15 cellular contexts compared by ENCODE assay signal in genomic region chr10:124228451-124228850, GRCh38.
"Had no signal": no experiment of that assay in that cellular context is flagged by ENCODE, and none has a peak within 500 bp of the region (broad histone marks: within the 10 kb centered on the region; RNA-seq: fewer than 3 reads in every experiment).

No MANE protein-coding gene starts in this region.

- H3K79me2 ChIP-seq: parathyroid adenoma had no signal

- H3K27me3 ChIP-seq: cardiac muscle cell, spleen, tibial nerve, uterus had no signal

- DNase-seq: amniotic stem cell; mesenchymal stem cell; mucosa of descending colon; naive B cell; retina; spleen; stimulated activated naive CD4-positive, alpha-beta T cell treated with Interleukin-2 at 50 U/mL for 16 hours; SW 1271; uterus; WERI-Rb-1 had no signal

- H2AFZ ChIP-seq: parathyroid adenoma had no signal

- H3K9ac ChIP-seq: parathyroid adenoma had no signal

- ATAC-seq: activated naive CD4-positive, alpha-beta T cell treated with anti-CD3 and anti-CD28 coated beads, Interleukin-2, amount 50 U/mL, for 72 hours; mucosa of descending colon had no signal

- H3K9me3 ChIP-seq: neutrophil, spleen, tibial nerve, uterus had no signal

- H3K36me3 Mint-ChIP-seq: activated naive CD4-positive, alpha-beta T cell treated with anti-CD3 and anti-CD28 coated beads, Interleukin-2, amount 50 U/mL, for 72 hours had no signal

- H3K4me1 ChIP-seq: parathyroid adenoma, tibial nerve, uterus had no signal

- H3K27ac ChIP-seq: cardiac muscle cell, neutrophil, parathyroid adenoma, spleen, tibial nerve, uterus, WERI-Rb-1 had no signal

- H3K36me3 ChIP-seq: cardiac muscle cell, neutrophil, spleen, tibial nerve, uterus, WERI-Rb-1 had no signal

- H3K4me3 ChIP-seq: cardiac muscle cell, mucosa of descending colon, spleen, tibial nerve, uterus had no signal
